ENCODE assay signal across 8 cellular contexts in the genomic region with DNA sequence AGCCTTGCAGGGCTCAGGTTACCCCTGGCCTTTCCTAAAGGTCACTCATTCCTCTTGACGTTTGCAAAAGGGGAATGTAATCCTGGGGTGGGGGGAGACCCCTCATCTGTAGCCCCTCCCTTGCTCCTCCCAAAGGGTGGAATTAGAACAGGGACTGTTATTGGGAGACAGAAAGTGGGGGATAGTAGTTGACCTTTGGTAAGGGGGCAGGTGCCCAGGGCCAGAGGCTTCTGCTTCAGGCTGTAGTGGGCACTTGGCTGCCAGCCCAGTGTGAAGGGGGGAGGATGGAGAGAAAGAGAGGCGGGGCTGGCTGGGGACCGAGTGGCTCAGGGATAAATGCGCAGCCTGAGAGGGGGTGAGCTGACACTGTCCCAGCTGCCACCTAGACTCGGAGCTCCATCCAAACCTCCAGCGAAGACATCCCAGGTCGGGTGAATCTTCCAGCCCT. TPM values are rescaled to one million over a fixed set of nuclear protein-coding genes. Genes with fewer than 3 reads are reported as not detected.
DNase-seq lines count a peak whose midpoint lies in the region; ATAC-seq and TF ChIP-seq lines count a peak whose summit lies in the region.

A gene (plus strand): TSS at position 363 of the 448 bp plus-strand sequence. CDS start 711 bp downstream, outside the sequence.

- peak within 1 kb of the TSS; percentile 92 for H3K27ac Mint-ChIP-seq in progenitor cell of endocrine pancreas

- peak within 1 kb of the TSS; percentile 40 for H3K4me3 ChIP-seq in fibroblast of pulmonary artery (replicated peaks; ENCODE audit: low read depth, low read length)

- POLR2A ChIA-PET in GM10248 (lab: Yijun Ruan, JAX): interaction anchor here (4.4 kb wide), 1 partner anchor 16 kb away, joined by 34 read pairs; a partner anchor contains a TSS

- ATAC-seq in HG03457 (IDR thresholded peaks at IDR 0.05; ENCODE audit: unreplicated experiment): no peak

- DNase-seq in T-helper 1 cell: no peak
- peak; percentile 75 for DNase-seq in SK-N-DZ (ENCODE audit: low spot score)
- DNase-seq in fibroblast of pulmonary artery (ENCODE audit: low read depth): no peak
- no peak for DNase-seq in progenitor cell of endocrine pancreas (ENCODE audit: low spot score, unreplicated experiment)
- no peak for DNase-seq in H4 (ENCODE audit: low spot score)
- no peak for DNase-seq in GM10248 (ENCODE audit: extremely low spot score)

- peak within 1 kb of the TSS; percentile 69 for H3K4me3 Mint-ChIP-seq in progenitor cell of endocrine pancreas (ENCODE audit: low read depth)

- peaks cover 4% of the 10 kb centered on the region for H3K36me3 Mint-ChIP-seq in progenitor cell of endocrine pancreas (ENCODE audit: insufficient read depth)

- no peak for TF ChIP-seq CTCF in fibroblast of pulmonary artery (IDR thresholded peaks at IDR 0.05; ENCODE audit: low read length, missing control alignments)
- no peak for TF ChIP-seq CTCF in progenitor cell of endocrine pancreas (IDR thresholded peaks at IDR 0.05; ENCODE audit: unreplicated experiment)
- TF ChIP-seq CTCF in GM10248 (IDR thresholded peaks at IDR 0.05; ENCODE audit: control extremely low read depth, extremely low read depth, low read depth, missing control alignments): no peak

- H3K4me1 Mint-ChIP-seq in progenitor cell of endocrine pancreas (ENCODE audit: low read depth): peaks cover 31% of the 10 kb centered on the region

- intact Hi-C loops in T-helper 1 cell treated with Interleukin-12 subunit alpha and Interleukin-12 subunit beta and Interleukin-4 antibody, amounts not matched to agents 30 ng/mL and 1 ng/mL, for 36 hours (cut with micrococcal nuclease): no loop called here

- H3K9me3 Mint-ChIP-seq in progenitor cell of endocrine pancreas (ENCODE audit: low read depth): no peaks in the 10 kb centered on the region

- no peaks in the 10 kb centered on the region for H3K27me3 Mint-ChIP-seq in progenitor cell of endocrine pancreas

- CTCF ChIA-PET in GM10248 (lab: Yijun Ruan, JAX): interaction anchor here (2.0 to 3.8 kb wide), 4 partner anchors 11 to 112 kb away, joined by 5 to 12 read pairs (median 12); a partner anchor contains a TSS

RNA-seq across cellular contexts. Expression of the gene that starts here (rescaled TPM):
- 37.9 and 38.1 TPM in 2 replicates for total RNA-seq in T-helper 1 cell treated with Interleukin-12 subunit alpha and Interleukin-12 subunit beta and Interleukin-4 antibody, amounts not matched to agents 30 ng/mL and 1 ng/mL, for 36 hours
- polyA plus RNA-seq in SK-N-DZ (2014; cell fraction: cytosol; rRNA removed): 91.6 and 92.7 TPM in 2 replicates
- polyA plus RNA-seq in SK-N-DZ (2014; cell fraction: nucleus; rRNA removed): 116 and 223 TPM in 2 replicates
- total RNA-seq in progenitor cell of endocrine pancreas: 23.4 and 25.8 TPM in 2 replicates
- 1.7 and 4.7 TPM in 2 replicates for total RNA-seq in H4 (2014; rRNA removed; shearing (Covaris generic))
